Comparison of ENCODE assay signal across 3 cellular contexts in genomic region chr4:129437347-129437746, GRCh38.
A peak's percentile ranks its signal among the peaks of the same experiment; 100 is the strongest.
TF ChIP-seq lines count a peak whose summit lies in the region.

No MANE protein-coding gene starts in this region.

TF ChIP-seq in HepG2, 621 proteins besides CTCF, POLR2A, EP300 and RAD21:
- TF ChIP-seq SP2 (CRISPR knock-in tag; IDR thresholded peaks at IDR 0.05) = no peak
- peak; percentile 69 for TF ChIP-seq RAD51 (IDR thresholded peaks at IDR 0.05; ENCODE audit: borderline replicate concordance)

TF ChIP-seq in GM12878, 131 proteins besides CTCF, POLR2A, EP300 and RAD21:
- TF ChIP-seq RAD51 (IDR thresholded peaks at IDR 0.05) (peak; percentile 57; the same call in 1 of the 2 replicates), DPF2 (IDR thresholded peaks at IDR 0.05) (no peak)
TF ChIP-seq in GM12878: peak in this region for 1.

TF ChIP-seq in K562, 482 proteins besides CTCF, POLR2A, EP300 and RAD21:
- TF ChIP-seq TFE3 (CRISPR knock-in tag; IDR thresholded peaks at IDR 0.05) (peak; percentile 87), ETV1 (tag; conservative IDR thresholded peaks at IDR 0.05; ENCODE audit: low read depth) (no peak), ZNF780A (CRISPR knock-in tag; IDR thresholded peaks at IDR 0.05) (no peak), GTF2F1 (IDR thresholded peaks at IDR 0.05; ENCODE audit: low read depth, low read length) (no peak), PRDM10 (IDR thresholded peaks at IDR 0.05; ENCODE audit: partially characterized antibody) (no peak), SP1 (CRISPR knock-in tag; IDR thresholded peaks at IDR 0.05) (no peak), DDX20 (tag; IDR thresholded peaks at IDR 0.05; ENCODE audit: low read depth) (no peak), EZH2 (IDR thresholded peaks at IDR 0.05; ENCODE audit: borderline replicate concordance, low read depth, low read length) (no peak), RBM22 (IDR thresholded peaks at IDR 0.05; ENCODE audit: low read depth, low read length, poor library complexity, severe bottlenecking) (no peak), RAD51 (IDR thresholded peaks at IDR 0.05; ENCODE audit: borderline replicate concordance, low read depth) (peak; percentile 35; the same call in 1 of the 2 replicates)
